ENCODE assay signal across 20 cellular contexts in genomic region chr1:46642091-46642680, GRCh38. TPM values are rescaled to one million over a fixed set of nuclear protein-coding genes. Genes with fewer than 3 reads are reported as not detected.
"Had no signal": no experiment of that assay in that cellular context is flagged by ENCODE, and none has a peak within 500 bp of the region (broad histone marks: within the 10 kb centered on the region; RNA-seq: fewer than 3 reads in every experiment).

No MANE protein-coding gene starts in this region.

- H3K4me3 ChIP-seq: ascending aorta, coronary artery, hepatocyte, left ventricle myocardium inferior, psoas muscle, stomach, thyroid gland, vagina had no signal

- H2AFZ ChIP-seq: hepatocyte had no signal

- H3K79me2 ChIP-seq: hepatocyte had no signal

- ATAC-seq: activated CD8-positive, alpha-beta T cell treated with anti-CD3 and anti-CD28 coated beads, Interleukin-2, amount 10 ng/mL, durations not matched to agents 7 days and 5 days; activated naive CD8-positive, alpha-beta T cell treated with anti-CD3 and anti-CD28 coated beads, Interleukin-2, amount 50 U/mL, for 24 hours; psoas muscle; WTC11 had no signal

- H3K36me3 ChIP-seq: thyroid gland had no signal

- H3K4me2 ChIP-seq: hepatocyte had no signal

- H3K9me3 ChIP-seq: ascending aorta, left ventricle myocardium inferior, psoas muscle, stomach, thyroid gland, vagina had no signal

- H3K27me3 ChIP-seq: ascending aorta, hepatocyte, stomach, thyroid gland, vagina had no signal

- DNase-seq: activated CD4-positive, alpha-beta T cell treated with anti-CD3 and anti-CD28 coated beads for 48 hours; activated CD8-positive, alpha-beta T cell treated with anti-CD3 and anti-CD28 coated beads, Interleukin-2, amount 10 ng/mL, durations not matched to agents 7 days and 5 days; activated naive CD4-positive, alpha-beta T cell treated with Interleukin-2 at 50 U/mL for 16 hours; activated naive CD8-positive, alpha-beta T cell treated with anti-CD3 and anti-CD28 coated beads, Interleukin-2, amount 50 U/mL, for 24 hours; effector CD4-positive, alpha-beta T cell; kidney; left ventricle myocardium inferior; mesenchymal stem cell; nephron progenitor cell; psoas muscle; stimulated activated CD4-positive, alpha-beta T cell treated with anti-CD3 and anti-CD28 coated beads, Interleukin-4, amount 100 ng/mL, for 4 hours; stomach; T1000; thyroid gland had no signal

- H3K27ac ChIP-seq: ascending aorta, hepatocyte, psoas muscle, thyroid gland, vagina had no signal

RNA-seq across cellular contexts. Expression of gene TEX38, which starts 29.5 kb away (rescaled TPM):
- polyA plus RNA-seq: endothelial cell of umbilical vein, stomach had no signal
